Comparison of ENCODE assay signal across 7 cellular contexts in genomic region chr20:53862490-53862889, GRCh38.
DNase-seq lines count a peak whose midpoint lies in the region; ATAC-seq, FAIRE-seq and TF ChIP-seq lines count a peak whose summit lies in the region.
"Not testable (repeated sequence)": the region's sequence is repeated elsewhere in the genome, so short reads cannot be mapped to it uniquely, and the experiment has no call there.

No MANE protein-coding gene starts in this region.

- H3K9me3 ChIP-seq in H9 (ENCODE audit: control insufficient read depth, low read depth, low read length); T-helper 17 cell (ENCODE audit: control insufficient read depth, low read length, poor library complexity, severe bottlenecking); GM12878 (replicated peaks; ENCODE audit: control insufficient read depth, insufficient read depth, low read length): not testable (repeated sequence)

- DNase-seq in H9; T-helper 17 cell; WTC11 (ENCODE audit: low spot score); GM12878 (ENCODE audit: low read depth, low spot score); progenitor cell of endocrine pancreas (ENCODE audit: low spot score, unreplicated experiment); stimulated activated naive B cell treated with anti-CD40 and anti-IgM and Interleukin-4, amounts not matched to agents 10 μg/mL and 1 μg/mL and 100 μg/mL, for 72 hours: not testable (repeated sequence)

- H3K79me1 ChIP-seq in H9 (ENCODE audit: insufficient read depth, low read depth, low read length, poor library complexity, severe bottlenecking) = not testable (repeated sequence)

- not testable (repeated sequence) for H2BK15ac ChIP-seq in H9 (ENCODE audit: low read depth, low read length)

- not testable (repeated sequence) for H3K14ac ChIP-seq in H9 (ENCODE audit: insufficient read depth, low read length)

- TF ChIP-seq CTCF in H9 (conservative IDR thresholded peaks at IDR 0.05); WTC11 (IDR thresholded peaks at IDR 0.05); GM12878 (IDR thresholded peaks at IDR 0.05 in 2 of 3, conservative IDR thresholded peaks at IDR 0.05 in 1 of 3; ENCODE audit: control insufficient read depth in 2 of 3, extremely low read depth in 1 of 3, insufficient read depth in 1 of 3, low read depth in 3 of 3, low read length in 3 of 3); nephron (IDR thresholded peaks at IDR 0.05; ENCODE audit: unreplicated experiment in 3 of 3); progenitor cell of endocrine pancreas (IDR thresholded peaks at IDR 0.05; ENCODE audit: unreplicated experiment): not testable (repeated sequence)

- not testable (repeated sequence) for H2BK12ac ChIP-seq in H9 (ENCODE audit: insufficient read length, low read depth, low read length)

- not testable (repeated sequence) for TF ChIP-seq EP300 in GM12878 (IDR thresholded peaks at IDR 0.05; ENCODE audit: borderline replicate concordance in 1 of 2, control insufficient read depth in 1 of 2, low read depth in 2 of 2, low read length in 2 of 2)

- H3T11ph ChIP-seq in H9 (ENCODE audit: low read length) = not testable (repeated sequence)

- not testable (repeated sequence) for H3K9me3 Mint-ChIP-seq in H9; WTC11; nephron; progenitor cell of endocrine pancreas (ENCODE audit: low read depth); stimulated activated naive B cell treated with anti-CD40 and anti-IgM and Interleukin-4, amounts not matched to agents 10 μg/mL and 1 μg/mL and 100 μg/mL, for 72 hours

- not testable (repeated sequence) for ATAC-seq in T-helper 17 cell; WTC11; GM12878; stimulated activated naive B cell treated with anti-CD40 and anti-IgM and Interleukin-4, amounts not matched to agents 10 μg/mL and 1 μg/mL and 100 μg/mL, for 72 hours (replicated peaks)

- CTCF ChIA-PET in WTC11 (lab: Charles Lee) = interaction anchor here (1.7 kb wide), 1 partner anchor 53 kb away, joined by 4 read pairs; no protein-coding TSS in a partner anchor
- CTCF ChIA-PET in GM12878 (lab: Yijun Ruan, JAX) = interaction anchor here (0.8 to 1.4 kb wide), 4 partner anchors 10 to 200 kb away, joined by 3 read pairs; no protein-coding TSS in a partner anchor

- not testable (repeated sequence) for H3K27ac ChIP-seq in H9 (ENCODE audit: insufficient read length, low read depth, low read length); GM12878 (ENCODE audit: control insufficient read depth, insufficient read depth)

- H3K4me3 Mint-ChIP-seq in H9; WTC11; nephron; progenitor cell of endocrine pancreas (ENCODE audit: low read depth); stimulated activated naive B cell treated with anti-CD40 and anti-IgM and Interleukin-4, amounts not matched to agents 10 μg/mL and 1 μg/mL and 100 μg/mL, for 72 hours: not testable (repeated sequence)
- peak overlapping the region; percentile 12 for H3K4me3 Mint-ChIP-seq in T-helper 17 cell

- not testable (repeated sequence) for H3K56ac ChIP-seq in H9 (ENCODE audit: insufficient read length, low read depth, low read length)

- in situ Hi-C loops in GM12878 (cut with MboI) = not testable (repeated sequence)

- H3K27me3 ChIP-seq in H9 (ENCODE audit: insufficient read depth, low read length); GM12878 (replicated peaks in 1 of 2; ENCODE audit: control insufficient read depth in 2 of 2, insufficient read depth in 2 of 2, low read length in 1 of 2): not testable (repeated sequence)

- H2AK5ac ChIP-seq in H9 (ENCODE audit: insufficient read length, low read length) = not testable (repeated sequence)

- H3K36me3 ChIP-seq in GM12878 (ENCODE audit: control insufficient read depth in 2 of 2, insufficient read depth in 2 of 2, low read length in 1 of 2) = not testable (repeated sequence)

- not testable (repeated sequence) for H3K9ac ChIP-seq in H9 (ENCODE audit: extremely low read depth, insufficient read length, low read length); GM12878 (ENCODE audit: control insufficient read depth, insufficient read depth, low read length)

- not testable (repeated sequence) for H3K4me2 ChIP-seq in H9 (ENCODE audit: insufficient read depth, insufficient read length, low read length); GM12878 (ENCODE audit: control insufficient read depth, insufficient read depth)

- TF ChIP-seq POLR2A in GM12878 (IDR thresholded peaks at IDR 0.05; ENCODE audit: low read depth, low read length) = not testable (repeated sequence)

- not testable (repeated sequence) for H4K8ac ChIP-seq in H9 (replicated peaks; ENCODE audit: insufficient read length, low read depth, low read length)

- H2AFZ ChIP-seq in H9 (ENCODE audit: low read length); GM12878 (ENCODE audit: control insufficient read depth, low read depth, low read length): not testable (repeated sequence)

- not testable (repeated sequence) for H3K18ac ChIP-seq in H9 (ENCODE audit: insufficient read length, low read depth, low read length)

- H3K23me2 ChIP-seq in H9 (ENCODE audit: insufficient read length, low read depth, low read length, poor library complexity, severe bottlenecking) = not testable (repeated sequence)

- FAIRE-seq in GM12878 (lab: Jason Lieb, UNC) = not testable (repeated sequence)

- H2BK20ac ChIP-seq in H9 (ENCODE audit: low read depth, low read length, poor library complexity, severe bottlenecking) = not testable (repeated sequence)

- H3K27me3 Mint-ChIP-seq in H9 (ENCODE audit: low read depth); T-helper 17 cell; WTC11 (ENCODE audit: low read depth); nephron (ENCODE audit: low read depth); progenitor cell of endocrine pancreas; stimulated activated naive B cell treated with anti-CD40 and anti-IgM and Interleukin-4, amounts not matched to agents 10 μg/mL and 1 μg/mL and 100 μg/mL, for 72 hours: not testable (repeated sequence)

- RAD21 ChIA-PET in GM12878 (lab: Charles Lee; ENCODE audit: unreplicated experiment) = interaction anchor here (1.0 kb wide), 1 partner anchor 16 kb away, joined by 3 read pairs; no protein-coding TSS in a partner anchor

- not testable (repeated sequence) for H2BK5ac ChIP-seq in H9 (ENCODE audit: insufficient read length, low read length)

- H4K20me1 ChIP-seq in H9 (ENCODE audit: control insufficient read depth, insufficient read depth, insufficient read length); GM12878 (ENCODE audit: control insufficient read depth, insufficient read depth): not testable (repeated sequence)

- H3K27ac Mint-ChIP-seq in H9 (peak overlapping the region in 2 of 3 experiments; percentile 3 to 28; a peak in 2 of 7 replicates), WTC11 (peak overlapping the region; percentile 86), nephron (peak overlapping the region in 2 of 3 experiments; percentile 80 to 89), progenitor cell of endocrine pancreas (peak overlapping the region; percentile 70)
- not testable (repeated sequence) for H3K27ac Mint-ChIP-seq in T-helper 17 cell
- H3K27ac Mint-ChIP-seq in stimulated activated naive B cell treated with anti-CD40 and anti-IgM and Interleukin-4, amounts not matched to agents 10 μg/mL and 1 μg/mL and 100 μg/mL, for 72 hours = peak overlapping the region; percentile 65

- H3K79me2 ChIP-seq in H9 (ENCODE audit: insufficient read depth, low read length); GM12878 (ENCODE audit: control insufficient read depth, insufficient read depth, low read length): not testable (repeated sequence)

- H3K36me3 Mint-ChIP-seq in H9 (ENCODE audit: insufficient read depth in 1 of 3, low read depth in 3 of 3); T-helper 17 cell (ENCODE audit: low read depth); WTC11; nephron (ENCODE audit: low read depth); progenitor cell of endocrine pancreas (ENCODE audit: insufficient read depth); stimulated activated naive B cell treated with anti-CD40 and anti-IgM and Interleukin-4, amounts not matched to agents 10 μg/mL and 1 μg/mL and 100 μg/mL, for 72 hours: not testable (repeated sequence)

- WGBS in H9 (ENCODE audit: extremely low coverage, insufficient read length, low lambda C conversion rate) = no CpG with 5 or more reads among the region's 4 CpGs
- WGBS in GM12878 (ENCODE audit: insufficient coverage, insufficient replicate concordance, low lambda C conversion rate, missing lambda C conversion rate) = 97% methylated on average over 3 of the region's 4 CpGs

- H3K23ac ChIP-seq in H9 (ENCODE audit: insufficient read length, low read depth, low read length) = not testable (repeated sequence)

- BruUV-seq in GM12878 (replicated peaks; lab: Mats Ljungman, UMichigan) = not testable (repeated sequence)

- TF ChIP-seq RAD21 in GM12878 (IDR thresholded peaks at IDR 0.05; ENCODE audit: insufficient read depth, low read depth, low read length) = not testable (repeated sequence)

- not testable (repeated sequence) for H3K4me1 ChIP-seq in H9 (ENCODE audit: insufficient read depth, low read length)
- peaks cover 20% of the 10 kb centered on the region; the same call in 1 of the 2 replicates for H3K4me1 ChIP-seq in GM12878 (ENCODE audit: control insufficient read depth, insufficient read depth, low read length)

- H4K91ac ChIP-seq in H9 (ENCODE audit: insufficient read length, low read depth, low read length) = not testable (repeated sequence)

- not testable (repeated sequence) for H3K4ac ChIP-seq in H9 (ENCODE audit: low read depth, low read length)

- H2BK120ac ChIP-seq in H9 (ENCODE audit: low read depth, low read length, poor library complexity, severe bottlenecking) = not testable (repeated sequence)

- H4K5ac ChIP-seq in H9 (ENCODE audit: insufficient read length, low read depth, low read length) = not testable (repeated sequence)

- H3K4me1 Mint-ChIP-seq in H9 (peaks cover 60 to 62% of the 10 kb centered on the region in 2 experiments), T-helper 17 cell (peaks cover 31% of the 10 kb centered on the region), WTC11 (peaks cover 63% of the 10 kb centered on the region), nephron (peaks cover 49% of the 10 kb centered on the region), progenitor cell of endocrine pancreas (ENCODE audit: low read depth) (peaks cover 59% of the 10 kb centered on the region)
- peaks cover 31 to 47% of the 10 kb centered on the region in 2 donors for H3K4me1 Mint-ChIP-seq in stimulated activated naive B cell treated with anti-CD40 and anti-IgM and Interleukin-4, amounts not matched to agents 10 μg/mL and 1 μg/mL and 100 μg/mL, for 72 hours

- SMC1A ChIA-PET in GM12878 (lab: Charles Lee; ENCODE audit: uncharacterized antibody, unreplicated experiment) = interaction anchor here (0.5 to 13.3 kb wide), 8 partner anchors 13 to 452 kb away, joined by 3 to 133 read pairs (median 3); no protein-coding TSS in a partner anchor

- not testable (repeated sequence) for H3K4me3 ChIP-seq in GM12878

- POLR2A ChIA-PET in WTC11 (lab: Charles Lee) = interaction anchor here (0.8 kb wide), 1 partner anchor 1758 kb away, joined by 3 read pairs; no protein-coding TSS in a partner anchor
- POLR2A ChIA-PET in GM12878 (lab: Charles Lee) = not testable (repeated sequence)

- intact Hi-C loops in GM12878 (cut with micrococcal nuclease; ENCODE audit: unreplicated experiment) = not testable (repeated sequence)
